ENCODE assay signal across 24 cellular contexts in genomic region chr13:24985102-24985501, GRCh38.
DNase-seq lines count a peak whose midpoint lies in the region; TF ChIP-seq lines count a peak whose summit lies in the region.
"Had no signal": no experiment of that assay in that cellular context is flagged by ENCODE, and none has a peak within 500 bp of the region (broad histone marks: within the 10 kb centered on the region; RNA-seq: fewer than 3 reads in every experiment).

No MANE protein-coding gene starts in this region.

- H3K4me1 Mint-ChIP-seq in Caco-2 (ENCODE audit: low read depth, unreplicated experiment), result peaks cover 7% of the 10 kb centered on the region
- H3K4me1 Mint-ChIP-seq: CD4-positive, CD25-positive, alpha-beta regulatory T cell; central memory CD8-positive, alpha-beta T cell; T-helper 17 cell had no signal

- H3K27me3 ChIP-seq in Caco-2 (replicated peaks; ENCODE audit: control insufficient read depth, insufficient read depth, low read length) (no peaks in the 10 kb centered on the region; the same call in 1 of the 2 replicates), OCI-LY3 (ENCODE audit: low read depth, low read length) (peaks cover 24% of the 10 kb centered on the region; the same call in 1 of the 2 replicates), hepatocyte (peaks cover 28% of the 10 kb centered on the region)
- H3K27me3 ChIP-seq: MG63, Peyer's patch, SJCRH30 had no signal

- WGBS in hepatocyte (ENCODE audit: low lambda C conversion rate, missing lambda C conversion rate), result 66% methylated on average over 5 of the region's 5 CpGs

- H4K20me1 ChIP-seq in OCI-LY3 (ENCODE audit: insufficient read depth, low read length) (no peaks in the 10 kb centered on the region), hepatocyte (ENCODE audit: insufficient read depth, poor library complexity, severe bottlenecking) (no peaks in the 10 kb centered on the region)

- H3K4me3 ChIP-seq in Caco-2 (ENCODE audit: low read depth, low read length), result no peak overlapping the region
- no peak overlapping the region for H3K4me3 ChIP-seq in GM12865 (ENCODE audit: low read depth, low read length)
- H3K4me3 ChIP-seq in OCI-LY3 (ENCODE audit: low read length), result no peak overlapping the region
- no peak overlapping the region for H3K4me3 ChIP-seq in hepatocyte
- H3K4me3 ChIP-seq: gastroesophageal sphincter, MG63, Peyer's patch, SJCRH30 had no signal

- CTCF ChIA-PET in Caco-2 (lab: Charles Lee), result interaction anchor here (1.0 to 1.6 kb wide), 3 partner anchors 10 to 292 kb away, joined by 3 to 9 read pairs (median 4); no protein-coding TSS in a partner anchor

- H3K4me2 ChIP-seq in OCI-LY3 (ENCODE audit: low read length) (no peak overlapping the region), hepatocyte (no peak overlapping the region)

- no peaks in the 10 kb centered on the region for H3K9me3 ChIP-seq in Caco-2
- no peaks in the 10 kb centered on the region for H3K9me3 ChIP-seq in OCI-LY3 (ENCODE audit: insufficient read depth, low read length)
- no peaks in the 10 kb centered on the region for H3K9me3 ChIP-seq in hepatocyte (ENCODE audit: low read depth)
- H3K9me3 ChIP-seq: gastroesophageal sphincter, MG63, Peyer's patch, SJCRH30 had no signal

- TF ChIP-seq CTCF in Caco-2 (IDR thresholded peaks at IDR 0.05; ENCODE audit: insufficient read depth in 1 of 2, low read depth in 1 of 2, low read length in 1 of 2, severe bottlenecking in 1 of 2, unreplicated experiment in 1 of 2) (peak; percentile 15 to 52), GM12865 (IDR thresholded peaks at IDR 0.05; ENCODE audit: insufficient read depth, low read depth, low read length, missing control alignments) (peak; percentile 7), OCI-LY3 (IDR thresholded peaks at IDR 0.05; ENCODE audit: low read depth, low read length) (peak; percentile 22; the same call in 1 of the 2 replicates), hepatocyte (IDR thresholded peaks at IDR 0.05; ENCODE audit: poor library complexity) (peak; percentile 11)

- H3K9me2 ChIP-seq in hepatocyte (replicated peaks; ENCODE audit: insufficient read depth), result no peaks in the 10 kb centered on the region

- intact Hi-C loops in Caco-2 (cut with micrococcal nuclease; ENCODE audit: unreplicated experiment), result loop anchor here (10.0 kb wide), 1 partner anchor 130 kb away; no protein-coding TSS in a partner anchor

- no peak overlapping the region for H3K9ac ChIP-seq in OCI-LY3 (ENCODE audit: low read length)
- H3K9ac ChIP-seq: parathyroid adenoma had no signal

- DNase-seq in Caco-2, result peak; percentile 29 to 43
- peak; percentile 32 for DNase-seq in GM12865 (ENCODE audit: low read depth)
- DNase-seq in hepatocyte (ENCODE audit: low spot score), result no peak
- DNase-seq in activated CD4-positive, alpha-beta T cell treated with anti-CD3 and anti-CD28 coated beads, Interleukin-2, amount 50 U/mL, for 48 hours, result no peak
- no peak for DNase-seq in activated CD4-positive, alpha-beta T cell treated with anti-CD3 and anti-CD28 coated beads for 48 hours
- DNase-seq in HPDE6-E6E7 (ENCODE audit: extremely low spot score), result no peak
- DNase-seq: activated B cell treated with CpG ODN at 0.5 μM for 24 hours; activated CD8-positive, alpha-beta T cell treated with anti-CD3 and anti-CD28 coated beads for 36 hours; activated T-cell treated with anti-CD3 and anti-CD28 coated beads, Interleukin-2, amount 50 U/mL, for 4 hours; CD4-positive, CD25-positive, alpha-beta regulatory T cell; DMS53; IMR-90; MG63; naive thymus-derived CD8-positive, alpha-beta T cell; NCI-H1694; NCI-H2227 treated with DMSO at 0.1 percent for 48 hours; Peyer's patch; T-helper 17 cell had no signal

- H3K79me2 ChIP-seq in OCI-LY3 (ENCODE audit: low read length) (no peaks in the 10 kb centered on the region), hepatocyte (no peaks in the 10 kb centered on the region)
- H3K79me2 ChIP-seq: parathyroid adenoma had no signal

- no peak overlapping the region for H3K4me3 Mint-ChIP-seq in Caco-2 (ENCODE audit: unreplicated experiment)
- H3K4me3 Mint-ChIP-seq: activated B cell treated with CpG ODN at 0.5 μM for 24 hours; activated CD8-positive, alpha-beta T cell treated with anti-CD3 and anti-CD28 coated beads for 36 hours; activated T-cell treated with anti-CD3 and anti-CD28 coated beads, Interleukin-2, amount 50 U/mL, for 4 hours; CD4-positive, CD25-positive, alpha-beta regulatory T cell; central memory CD8-positive, alpha-beta T cell; naive thymus-derived CD8-positive, alpha-beta T cell; T-helper 17 cell had no signal

- no peaks in the 10 kb centered on the region for H3K9me3 Mint-ChIP-seq in Caco-2 (ENCODE audit: unreplicated experiment)
- H3K9me3 Mint-ChIP-seq: activated B cell treated with CpG ODN at 0.5 μM for 24 hours; activated CD8-positive, alpha-beta T cell treated with anti-CD3 and anti-CD28 coated beads for 36 hours; activated naive CD4-positive, alpha-beta T cell treated with anti-CD3 and anti-CD28 coated beads, Interleukin-2, amount 50 U/mL, for 72 hours; activated T-cell treated with anti-CD3 and anti-CD28 coated beads, Interleukin-2, amount 50 U/mL, for 4 hours; central memory CD8-positive, alpha-beta T cell; naive thymus-derived CD8-positive, alpha-beta T cell had no signal

- POLR2A ChIA-PET in Caco-2 (lab: Charles Lee), result no interaction called here

- H3K4me1 ChIP-seq in Caco-2 (no peaks in the 10 kb centered on the region), OCI-LY3 (ENCODE audit: low read length) (no peaks in the 10 kb centered on the region), hepatocyte (ENCODE audit: insufficient read depth) (no peaks in the 10 kb centered on the region)
- H3K4me1 ChIP-seq: gastroesophageal sphincter, parathyroid adenoma, SJCRH30 had no signal

- peaks cover 14% of the 10 kb centered on the region for H3K27me3 Mint-ChIP-seq in Caco-2 (ENCODE audit: insufficient read depth, unreplicated experiment)

- no peaks in the 10 kb centered on the region for H3K36me3 Mint-ChIP-seq in Caco-2 (ENCODE audit: insufficient read depth, unreplicated experiment)
- H3K36me3 Mint-ChIP-seq: activated naive CD4-positive, alpha-beta T cell treated with anti-CD3 and anti-CD28 coated beads, Interleukin-2, amount 50 U/mL, for 72 hours; CD4-positive, CD25-positive, alpha-beta regulatory T cell; naive thymus-derived CD8-positive, alpha-beta T cell had no signal

- H3K27ac Mint-ChIP-seq in Caco-2 (ENCODE audit: unreplicated experiment), result no peak overlapping the region
- H3K27ac Mint-ChIP-seq: activated B cell treated with CpG ODN at 0.5 μM for 24 hours; activated CD8-positive, alpha-beta T cell treated with anti-CD3 and anti-CD28 coated beads for 36 hours; activated naive CD4-positive, alpha-beta T cell treated with anti-CD3 and anti-CD28 coated beads, Interleukin-2, amount 50 U/mL, for 72 hours; CD4-positive, CD25-positive, alpha-beta regulatory T cell; naive thymus-derived CD8-positive, alpha-beta T cell; T-helper 17 cell had no signal

- BruUV-seq in Caco-2 (replicated peaks; lab: Mats Ljungman, UMichigan), result no TSS peak

- H2AFZ ChIP-seq in OCI-LY3 (ENCODE audit: low read depth, low read length), result no peak overlapping the region
- no peak overlapping the region for H2AFZ ChIP-seq in hepatocyte
- H2AFZ ChIP-seq: parathyroid adenoma had no signal

- H3K36me3 ChIP-seq in Caco-2 (ENCODE audit: control insufficient read depth, insufficient read depth, low read length) (no peaks in the 10 kb centered on the region), OCI-LY3 (replicated peaks; ENCODE audit: low read depth, low read length) (no peaks in the 10 kb centered on the region), hepatocyte (replicated peaks; ENCODE audit: insufficient read depth, low read depth) (no peaks in the 10 kb centered on the region)
- H3K36me3 ChIP-seq: gastroesophageal sphincter, MG63, Peyer's patch, SJCRH30 had no signal

- H3K27ac ChIP-seq in OCI-LY3 (ENCODE audit: low read length) (no peak overlapping the region), hepatocyte (no peak overlapping the region)
- H3K27ac ChIP-seq: gastroesophageal sphincter, parathyroid adenoma, Peyer's patch, SJCRH30 had no signal

Comparison
In these comparisons a context has a peak if more than half of its experiments do, and no peak if none do; other contexts are left out.
1. DNase-seq: peak in Caco-2 (2 of 2) and GM12865 (single experiment); none in hepatocyte (single experiment), activated CD4-positive, alpha-beta T cell treated with anti-CD3 and anti-CD28 coated beads, Interleukin-2, amount 50 U/mL, for 48 hours (0 of 2), activated CD4-positive, alpha-beta T cell treated with anti-CD3 and anti-CD28 coated beads for 48 hours (single experiment) and HPDE6-E6E7 (single experiment).
2. Peak in every context shown above with its lines, with median percentiles within 50 percentile points of each other: CTCF ChIP-seq.